Comparison of ENCODE assay signal across 15 cellular contexts in genomic region chr2:204665244-204665643, GRCh38.
DNase-seq lines count a peak whose midpoint lies in the region; ATAC-seq and TF ChIP-seq lines count a peak whose summit lies in the region.
"Had no signal": no experiment of that assay in that cellular context is flagged by ENCODE, and none has a peak within 500 bp of the region (broad histone marks: within the 10 kb centered on the region; RNA-seq: fewer than 3 reads in every experiment).

No MANE protein-coding gene starts in this region.

- no peak overlapping the region for H2AK5ac ChIP-seq in trophoblast cell (ENCODE audit: low read length)

- H2BK12ac ChIP-seq in trophoblast cell (ENCODE audit: low read length) = peak overlapping the region; percentile 64

- H4K91ac ChIP-seq in trophoblast cell (ENCODE audit: low read depth, low read length) = peak overlapping the region; percentile 24

- H3K18ac ChIP-seq in trophoblast cell (ENCODE audit: low read length) = no peak overlapping the region

- H3K4me3 ChIP-seq in trophoblast cell (ENCODE audit: low read depth, low read length) = no peak overlapping the region
- H3K4me3 ChIP-seq: transverse colon had no signal

- H4K8ac ChIP-seq in trophoblast cell (ENCODE audit: low read depth, low read length) = no peak overlapping the region

- no CpG with 5 or more reads among the region's 1 CpG for WGBS in trophoblast cell (ENCODE audit: extremely low coverage, insufficient coverage, insufficient read length)

- no peak overlapping the region for H3K14ac ChIP-seq in trophoblast cell (ENCODE audit: low read length)

- DNase-seq in ELR (ENCODE audit: low read depth) (peak; percentile 82), fibroblast of peridontal ligament (ENCODE audit: extremely low read depth) (peak; percentile 66), trophoblast cell (peak; percentile 6 to 60), activated T-cell treated with anti-CD3 and anti-CD28 coated beads for 4 hours (no peak), DMS53 (lab: John Stamatoyannopoulos, UW) (no peak)
- DNase-seq in stimulated activated naive CD8-positive, alpha-beta T cell treated with anti-CD3 and anti-CD28 coated beads, Interleukin-15, Interleukin-2, amounts not matched to agents 100 U/mL and 50 U/mL, for 24 hours = no peak
- DNase-seq: activated CD4-positive, alpha-beta T cell treated with anti-CD3 and anti-CD28 coated beads, Interleukin-2, amount 10 ng/mL, durations not matched to agents 7 days and 5 days; amygdala; CD8-positive, alpha-beta T cell; H9; naive thymus-derived CD8-positive, alpha-beta T cell; NCI-H2029 treated with DMSO at 0.1 percent for 48 hours; transverse colon had no signal

- no peak overlapping the region for H4K12ac ChIP-seq in trophoblast cell (ENCODE audit: low read depth, low read length)

- no peak overlapping the region for H3K23ac ChIP-seq in trophoblast cell (ENCODE audit: low read length)

- peaks cover 0 to 4% of the 10 kb centered on the region in 2 experiments for H3K4me1 ChIP-seq in trophoblast cell (ENCODE audit: control insufficient read depth in 1 of 2, insufficient read depth in 2 of 2, low read length in 2 of 2)

- peak overlapping the region; percentile 45 for H3K27ac ChIP-seq in trophoblast cell (ENCODE audit: low read depth, low read length)

- no peaks in the 10 kb centered on the region for H3K36me3 ChIP-seq in trophoblast cell (ENCODE audit: control insufficient read depth in 1 of 2, insufficient read depth in 2 of 2, low read length in 2 of 2)
- H3K36me3 ChIP-seq: transverse colon had no signal

- no peaks in the 10 kb centered on the region for H3K27me3 ChIP-seq in trophoblast cell (ENCODE audit: insufficient read depth, low read length)
- H3K27me3 ChIP-seq: transverse colon had no signal

- H3K9ac ChIP-seq in trophoblast cell (ENCODE audit: low read length) = no peak overlapping the region

- H3K9me3 ChIP-seq in trophoblast cell (ENCODE audit: insufficient read depth, low read depth, low read length) = no peaks in the 10 kb centered on the region
- H3K9me3 ChIP-seq: transverse colon had no signal

- peak overlapping the region; percentile 72 for H2BK120ac ChIP-seq in trophoblast cell (ENCODE audit: insufficient read depth, low read length, poor library complexity)

- ATAC-seq in SK-N-SH treated with all-trans-retinoic acid at 6 μM for 48 hours = peak; percentile 79
- no peak for ATAC-seq in HG02763 (IDR thresholded peaks at IDR 0.05; ENCODE audit: unreplicated experiment)
- no peak for ATAC-seq in stimulated activated naive CD8-positive, alpha-beta T cell treated with anti-CD3 and anti-CD28 coated beads, Interleukin-15, Interleukin-2, amounts not matched to agents 100 U/mL and 50 U/mL, for 24 hours
- ATAC-seq: CD8-positive, alpha-beta T cell; naive thymus-derived CD8-positive, alpha-beta T cell had no signal

- peak overlapping the region; percentile 27 for H3K4me2 ChIP-seq in trophoblast cell (ENCODE audit: low read length)

- H2AFZ ChIP-seq in trophoblast cell (ENCODE audit: insufficient read depth, low read length, poor library complexity) = no peak overlapping the region

- H3K79me1 ChIP-seq in trophoblast cell (ENCODE audit: low read length) = peaks cover 2% of the 10 kb centered on the region

- H2BK5ac ChIP-seq in trophoblast cell (ENCODE audit: low read depth, low read length, poor library complexity) = peak overlapping the region; percentile 56

- H3K4ac ChIP-seq in trophoblast cell (ENCODE audit: low read depth, low read length) = no peak overlapping the region

- peaks cover 2% of the 10 kb centered on the region for H3K79me2 ChIP-seq in trophoblast cell (ENCODE audit: control insufficient read depth, insufficient read depth, low read length, poor library complexity)

TF ChIP-seq in SK-N-SH treated with all-trans-retinoic acid at 6 μM for 48 hours, 23 proteins besides CTCF, POLR2A, EP300 and RAD21:
- TF ChIP-seq ZFP3 (CRISPR knock-in tag; IDR thresholded peaks at IDR 0.05) = no peak

Comparison
In these comparisons a context has a peak if more than half of its experiments do, and no peak if none do; other contexts are left out.
1. DNase-seq: peak in ELR (single experiment), fibroblast of peridontal ligament (single experiment) and trophoblast cell (2 of 2); none in activated T-cell treated with anti-CD3 and anti-CD28 coated beads for 4 hours (single experiment), stimulated activated naive CD8-positive, alpha-beta T cell treated with anti-CD3 and anti-CD28 coated beads, Interleukin-15, Interleukin-2, amounts not matched to agents 100 U/mL and 50 U/mL, for 24 hours (single experiment) and DMS53 (single experiment).